ENCODE assay signal across 23 cellular contexts in genomic region chr1:219333626-219334025, GRCh38.
DNase-seq lines count a peak whose midpoint lies in the region; ATAC-seq, FAIRE-seq and TF ChIP-seq lines count a peak whose summit lies in the region.
"Had no signal": no experiment of that assay in that cellular context is flagged by ENCODE, and none has a peak within 500 bp of the region (broad histone marks: within the 10 kb centered on the region; RNA-seq: fewer than 3 reads in every experiment).

No MANE protein-coding gene starts in this region.

- H3K9me3 ChIP-seq in GM23248 (ENCODE audit: low read depth): no peaks in the 10 kb centered on the region
- H3K9me3 ChIP-seq: A549; BLaER1 treated with 17β-estradiol and CSF1 and Interleukin-3, amounts not matched to agents 10 nM and 100 nM; Caco-2 had no signal

- no peak overlapping the region for H3K9ac ChIP-seq in GM23248
- H3K9ac ChIP-seq: BLaER1 treated with 17β-estradiol and CSF1 and Interleukin-3, amounts not matched to agents 10 nM and 100 nM had no signal

- H3K4me2 ChIP-seq in GM23248 (ENCODE audit: unreplicated experiment): no peak overlapping the region
- H3K4me2 ChIP-seq: A549; BLaER1 treated with 17β-estradiol and CSF1 and Interleukin-3, amounts not matched to agents 10 nM and 100 nM had no signal

- in situ Hi-C loops in GM23248 (cut with MboI): no loop called here

- H3K36me3 ChIP-seq in bronchial epithelial cell (ENCODE audit: control insufficient read depth, insufficient read depth, low read length) (no peaks in the 10 kb centered on the region), GM23248 (ENCODE audit: low read depth) (no peaks in the 10 kb centered on the region)
- H3K36me3 ChIP-seq: BLaER1 treated with 17β-estradiol and CSF1 and Interleukin-3, amounts not matched to agents 10 nM and 100 nM had no signal

- H3K4me3 ChIP-seq in bronchial epithelial cell (ENCODE audit: low read depth, low read length) (no peak overlapping the region), GM23248 (no peak overlapping the region)
- H3K4me3 ChIP-seq: A549; BLaER1 treated with 17β-estradiol and CSF1 and Interleukin-3, amounts not matched to agents 10 nM and 100 nM; GM12878 had no signal

- no peak for TF ChIP-seq CTCF in bronchial epithelial cell (IDR thresholded peaks at IDR 0.05; ENCODE audit: insufficient read depth, low read length, severe bottlenecking)

- no peaks in the 10 kb centered on the region for H3K9me2 ChIP-seq in GM23248 (ENCODE audit: insufficient read depth)

- H3K27me3 ChIP-seq in bronchial epithelial cell (ENCODE audit: control insufficient read depth, insufficient read depth, low read length) (peaks cover 12% of the 10 kb centered on the region), GM23248 (replicated peaks; ENCODE audit: insufficient read depth) (peaks cover 8% of the 10 kb centered on the region; the same call in 1 of the 2 replicates)
- H3K27me3 ChIP-seq: BLaER1 treated with 17β-estradiol and CSF1 and Interleukin-3, amounts not matched to agents 10 nM and 100 nM had no signal

- 92 to 96% methylated on average over 1 of the region's 1 CpG for WGBS in GM23248 (ENCODE audit: low coverage in 1 of 2, low lambda C conversion rate in 2 of 2, missing lambda C conversion rate in 2 of 2), 2 experiments

- peaks cover 10% of the 10 kb centered on the region for H3K4me1 ChIP-seq in GM23248 (ENCODE audit: insufficient read depth)
- H3K4me1 ChIP-seq: A549; BLaER1 treated with 17β-estradiol and CSF1 and Interleukin-3, amounts not matched to agents 10 nM and 100 nM; Caco-2 had no signal

- FAIRE-seq in bronchial epithelial cell (lab: Jason Lieb, UNC): no peak
- FAIRE-seq: A549, GM12878, GM12892, GM18507 had no signal

- H3K79me2 ChIP-seq in GM23248 (ENCODE audit: insufficient read depth): no peaks in the 10 kb centered on the region

- no peak overlapping the region for H2AFZ ChIP-seq in GM23248

- peaks cover 8% of the 10 kb centered on the region; the same call in 1 of the 2 replicates for H3F3A ChIP-seq in GM23248 (ENCODE audit: insufficient read depth)

- peak; percentile 8 for DNase-seq in DMS53 (lab: John Stamatoyannopoulos, UW)
- no peak for DNase-seq in DMS53 treated with DMSO at 0.1 percent for 48 hours (lab: John Stamatoyannopoulos, UW; ENCODE audit: unreplicated experiment)
- peak; percentile 54 for DNase-seq in bronchial epithelial cell (ENCODE audit: low read depth)
- DNase-seq in GM23248: no peak
- DNase-seq: AML-193; Caco-2; Calu3; CD4-positive, alpha-beta T cell; CD8-positive, alpha-beta T cell; DMS 273 treated with DMSO at 0.1 percent for 48 hours; DMS153; DMS79; DND-41; EL; GDM1 had no signal

- no peak overlapping the region for H3K27ac ChIP-seq in GM23248
- H3K27ac ChIP-seq: 22Rv1; A549; BLaER1 treated with 17β-estradiol and CSF1 and Interleukin-3, amounts not matched to agents 10 nM and 100 nM; C4-2B had no signal

- H4K20me1 ChIP-seq in GM23248 (ENCODE audit: insufficient read depth): no peaks in the 10 kb centered on the region
- H4K20me1 ChIP-seq: BLaER1 treated with 17β-estradiol and CSF1 and Interleukin-3, amounts not matched to agents 10 nM and 100 nM had no signal

- no peak for ATAC-seq in HG02798 (IDR thresholded peaks at IDR 0.05; ENCODE audit: poor library complexity, unreplicated experiment)
- ATAC-seq: A549; CD8-positive, alpha-beta T cell; GM12878 had no signal

Comparison
In these comparisons a context has a peak if more than half of its experiments do, and no peak if none do; other contexts are left out.
1. DNase-seq: peak in DMS53 (single experiment) and bronchial epithelial cell (single experiment); none in DMS53 treated with DMSO at 0.1 percent for 48 hours (single experiment) and GM23248 (single experiment).